ENCODE assay signal across 1 cellular context in the genomic region with DNA sequence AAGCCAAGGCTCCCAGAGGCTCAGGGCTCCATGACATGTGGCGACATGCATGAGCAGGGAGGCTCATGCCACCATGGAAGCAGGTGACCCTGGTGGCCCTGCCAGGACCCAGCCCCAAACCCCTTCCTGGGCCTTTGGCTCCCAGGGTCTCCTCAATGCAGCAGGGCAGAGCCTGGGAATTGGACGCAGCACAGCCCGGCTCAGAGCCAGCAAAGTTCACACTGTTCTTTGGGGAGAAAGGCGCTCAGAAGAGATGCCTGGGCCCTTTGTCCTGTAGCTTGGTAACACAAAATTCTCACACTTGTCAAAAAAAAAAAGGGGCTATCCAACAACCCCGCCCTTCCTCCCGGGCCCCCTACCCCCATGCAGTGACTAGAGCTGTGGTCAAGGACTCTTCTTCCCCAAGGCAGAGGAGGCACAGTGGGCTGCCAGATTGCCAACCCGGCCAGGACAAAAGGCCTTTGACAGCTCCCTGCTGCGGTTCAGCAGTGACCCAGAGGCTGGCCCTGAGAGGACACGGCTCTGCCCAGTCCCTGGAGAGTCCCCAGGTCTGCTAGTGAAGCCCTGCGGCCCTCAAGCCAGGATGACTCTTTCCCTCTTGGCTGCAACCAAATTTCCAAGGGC.
TF ChIP-seq lines count a peak whose summit lies in the region.

No MANE protein-coding gene starts in this region.

TF ChIP-seq in A549, 52 proteins besides CTCF, POLR2A, EP300 and RAD21:
- TF ChIP-seq, protein P1, sequence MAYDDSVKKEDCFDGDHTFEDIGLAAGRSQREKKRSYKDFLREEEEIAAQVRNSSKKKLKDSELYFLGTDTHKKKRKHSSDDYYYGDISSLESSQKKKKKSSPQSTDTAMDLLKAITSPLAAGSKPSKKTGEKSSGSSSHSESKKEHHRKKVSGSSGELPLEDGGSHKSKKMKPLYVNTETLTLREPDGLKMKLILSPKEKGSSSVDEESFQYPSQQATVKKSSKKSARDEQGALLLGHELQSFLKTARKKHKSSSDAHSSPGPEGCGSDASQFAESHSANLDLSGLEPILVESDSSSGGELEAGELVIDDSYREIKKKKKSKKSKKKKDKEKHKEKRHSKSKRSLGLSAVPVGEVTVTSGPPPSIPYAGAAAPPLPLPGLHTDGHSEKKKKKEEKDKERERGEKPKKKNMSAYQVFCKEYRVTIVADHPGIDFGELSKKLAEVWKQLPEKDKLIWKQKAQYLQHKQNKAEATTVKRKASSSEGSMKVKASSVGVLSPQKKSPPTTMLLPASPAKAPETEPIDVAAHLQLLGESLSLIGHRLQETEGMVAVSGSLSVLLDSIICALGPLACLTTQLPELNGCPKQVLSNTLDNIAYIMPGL (CRISPR knock-in tag; IDR thresholded peaks at IDR 0.05; ENCODE audit: borderline replicate concordance), result no peak
- TF ChIP-seq CBX8 (IDR thresholded peaks at IDR 0.05) (no peak), TP53 (CRISPR knock-in tag; IDR thresholded peaks at IDR 0.05) (no peak), POLR2AphosphoS2 (conservative IDR thresholded peaks at IDR 0.05; ENCODE audit: low read length) (no peak), ZNF302 (CRISPR knock-in tag; IDR thresholded peaks at IDR 0.05) (no peak), ESRRA (IDR thresholded peaks at IDR 0.05; ENCODE audit: borderline replicate concordance, low read length) (no peak), RFX5 (IDR thresholded peaks at IDR 0.05) (no peak), ZFP36 (IDR thresholded peaks at IDR 0.05; ENCODE audit: borderline replicate concordance, partially characterized antibody) (no peak)
- TF ChIP-seq, protein P2, sequence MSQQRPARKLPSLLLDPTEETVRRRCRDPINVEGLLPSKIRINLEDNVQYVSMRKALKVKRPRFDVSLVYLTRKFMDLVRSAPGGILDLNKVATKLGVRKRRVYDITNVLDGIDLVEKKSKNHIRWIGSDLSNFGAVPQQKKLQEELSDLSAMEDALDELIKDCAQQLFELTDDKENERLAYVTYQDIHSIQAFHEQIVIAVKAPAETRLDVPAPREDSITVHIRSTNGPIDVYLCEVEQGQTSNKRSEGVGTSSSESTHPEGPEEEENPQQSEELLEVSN (IDR thresholded peaks at IDR 0.05; ENCODE audit: borderline replicate concordance, low read depth), result no peak
